Comparison of ENCODE assay signal across 18 cellular contexts in the genomic region with DNA sequence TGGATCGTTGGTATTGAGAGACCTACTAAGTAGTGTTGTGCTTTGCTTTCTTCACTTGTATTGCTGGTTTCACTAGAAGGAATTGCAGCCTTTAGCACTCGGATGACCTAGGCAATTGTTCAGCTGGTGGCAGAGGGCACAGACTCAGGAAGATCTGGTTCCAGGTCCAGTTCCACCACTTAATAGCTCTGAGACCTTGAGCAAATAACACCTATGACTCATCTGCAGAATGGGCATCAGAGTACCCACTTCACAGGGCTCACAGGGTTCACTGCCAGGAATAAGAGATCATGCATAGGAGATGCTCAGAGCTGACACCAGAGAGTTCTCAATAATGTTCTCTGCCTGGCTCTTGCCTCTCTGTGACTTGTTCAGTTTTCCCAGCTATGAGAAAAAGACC.
A peak's percentile ranks its signal among the peaks of the same experiment; 100 is the strongest.
DNase-seq lines count a peak whose midpoint lies in the region; ATAC-seq and TF ChIP-seq lines count a peak whose summit lies in the region.
"Had no signal": no experiment of that assay in that cellular context is flagged by ENCODE, and none has a peak within 500 bp of the region (broad histone marks: within the 10 kb centered on the region; RNA-seq: fewer than 3 reads in every experiment).

No MANE protein-coding gene starts in this region.

- H3K27me3 ChIP-seq in upper lobe of left lung, result no peaks in the 10 kb centered on the region
- H3K27me3 ChIP-seq: transverse colon had no signal

- TF ChIP-seq POLR2A in upper lobe of left lung (IDR thresholded peaks at IDR 0.05) (no peak), lower leg skin (IDR thresholded peaks at IDR 0.05) (no peak)

- WGBS in upper lobe of left lung, 2 donors, result 67 to 79% methylated on average over 2 of the region's 2 CpGs
- WGBS in lower leg skin, 2 donors, result 73 to 83% methylated on average over 2 of the region's 2 CpGs

- no peak for TF ChIP-seq CTCF in RWPE1 (conservative IDR thresholded peaks at IDR 0.05; ENCODE audit: low read depth)
- no peak for TF ChIP-seq CTCF in upper lobe of left lung (IDR thresholded peaks at IDR 0.05)
- TF ChIP-seq CTCF in lower leg skin (IDR thresholded peaks at IDR 0.05), result no peak

- H3K4me3 ChIP-seq in upper lobe of left lung (no peak overlapping the region), lower leg skin (ENCODE audit: low read depth, poor library complexity, severe bottlenecking) (no peak overlapping the region)
- H3K4me3 ChIP-seq: transverse colon had no signal

- no peaks in the 10 kb centered on the region for H3K36me3 ChIP-seq in upper lobe of left lung
- H3K36me3 ChIP-seq: transverse colon had no signal

- POLR2A ChIA-PET in RWPE1 (lab: Yijun Ruan, JAX; ENCODE audit: low non-redundant PET), result no interaction called here

- CTCF ChIA-PET in RWPE1 (lab: Yijun Ruan, JAX), result interaction anchor here (0.5 to 0.6 kb wide), 2 partner anchors 14 to 454 kb away, joined by 3 to 4 read pairs; no protein-coding TSS in a partner anchor

- DNase-seq in NCI-H345 (lab: John Stamatoyannopoulos, UW) (peak; percentile 22), NCI-H345 treated with DMSO at 0.1 percent for 48 hours (lab: John Stamatoyannopoulos, UW; ENCODE audit: unreplicated experiment) (no peak), RWPE1 (ENCODE audit: low spot score) (peak; percentile 37), left lobe of liver (ENCODE audit: low spot score) (no peak), upper lobe of left lung (peak in 1 of 2 donors; percentile 72), OCI-M1 (lab: John Stamatoyannopoulos, UW) (no peak), lower leg skin (ENCODE audit: low spot score in 2 of 2) (no peak)
- DNase-seq: activated CD4-positive, alpha-beta T cell treated with anti-CD3 and anti-CD28 coated beads for 4 hours; activated naive CD8-positive, alpha-beta T cell treated with anti-CD3 and anti-CD28 coated beads, Interleukin-2, amount 10 ng/mL, durations not matched to agents 7 days and 5 days; activated T-cell treated with anti-CD3 and anti-CD28 coated beads for 4 hours; CD8-positive, alpha-beta T cell; GDM1; head of caudate nucleus; islet precursor cell; NCI-H446 treated with DMSO at 0.1 percent for 48 hours; stimulated activated CD4-positive, alpha-beta T cell treated with anti-CD3 and anti-CD28 coated beads, Interleukin-2, amount 100 ng/mL, for 24 hours; transverse colon had no signal

- peaks cover 14 to 46% (median 24%) of the 10 kb centered on the region in 4 donors for H3K4me1 ChIP-seq in upper lobe of left lung

- intact Hi-C loops in lower leg skin (cut with DNase I; ENCODE audit: low total_unique reads), result no loop called here

- no peak overlapping the region for H3K27ac ChIP-seq in RWPE1
- peak overlapping the region in 1 of 4 donors; percentile 45 for H3K27ac ChIP-seq in upper lobe of left lung
- H3K27ac ChIP-seq: transverse colon had no signal

- H3K9me3 ChIP-seq in upper lobe of left lung, result no peaks in the 10 kb centered on the region
- H3K9me3 ChIP-seq: transverse colon had no signal

- peak in 1 of 4 donors; percentile 79 for TF ChIP-seq EP300 in upper lobe of left lung (IDR thresholded peaks at IDR 0.05)

- ATAC-seq in left lobe of liver (peak; percentile 6), upper lobe of left lung (ENCODE audit: low FRiP score in 2 of 2) (peak; percentile 49 to 80), HG03342 (IDR thresholded peaks at IDR 0.05; ENCODE audit: unreplicated experiment) (no peak)
- ATAC-seq: CD8-positive, alpha-beta T cell had no signal

Comparison
In these comparisons a context has a peak if more than half of its experiments do, and no peak if none do; other contexts are left out.
1. DNase-seq: peak in NCI-H345 (single experiment) and RWPE1 (single experiment); none in NCI-H345 treated with DMSO at 0.1 percent for 48 hours (single experiment), left lobe of liver (single experiment), OCI-M1 (single experiment) and lower leg skin (0 of 2).